1 cellular context compared by ENCODE assay signal in genomic region chr1:28737245-28738137, GRCh38.
TF ChIP-seq lines count a peak whose summit lies in the region.

No MANE protein-coding gene starts in this region.

TF ChIP-seq in HepG2, 621 proteins besides CTCF, POLR2A, EP300 and RAD21 (continued from another document and continues in another):
- TF ChIP-seq MTERF4 (CRISPR knock-in tag; IDR thresholded peaks at IDR 0.05) = no peak
- no peak for TF ChIP-seq ZNF317 (CRISPR knock-in tag; IDR thresholded peaks at IDR 0.05)
- no peak for TF ChIP-seq TBX2 (CRISPR knock-in tag; IDR thresholded peaks at IDR 0.05; ENCODE audit: borderline replicate concordance)
- TF ChIP-seq TRIM22 (IDR thresholded peaks at IDR 0.05) = no peak
- no peak for TF ChIP-seq ZNF557 (CRISPR knock-in tag; IDR thresholded peaks at IDR 0.05)
- TF ChIP-seq PBX2 (CRISPR knock-in tag; IDR thresholded peaks at IDR 0.05) = no peak
- no peak for TF ChIP-seq ZSCAN25 (CRISPR knock-in tag; IDR thresholded peaks at IDR 0.05)
- TF ChIP-seq ZNF17 (CRISPR knock-in tag; IDR thresholded peaks at IDR 0.05) = no peak
- no peak for TF ChIP-seq TEAD3 (CRISPR knock-in tag; optimal IDR thresholded peaks at IDR 0.05; ENCODE audit: borderline replicate concordance)
- no peak; the same call in 1 of the 2 replicates for TF ChIP-seq YEATS4 (CRISPR knock-in tag; IDR thresholded peaks at IDR 0.05; ENCODE audit: borderline replicate concordance)
- TF ChIP-seq ZNF24 (IDR thresholded peaks at IDR 0.05) = no peak
- TF ChIP-seq POLR2AphosphoS2 (IDR thresholded peaks at IDR 0.05; ENCODE audit: low read depth, low read length) = no peak
- no peak for TF ChIP-seq ZNF136 (CRISPR knock-in tag; IDR thresholded peaks at IDR 0.05; ENCODE audit: low read depth)
- TF ChIP-seq NCOA2 (CRISPR knock-in tag; IDR thresholded peaks at IDR 0.05) = no peak
- TF ChIP-seq HDAC6 (IDR thresholded peaks at IDR 0.05; ENCODE audit: low read depth, low read length) = no peak
- TF ChIP-seq KDM2A (CRISPR knock-in tag; IDR thresholded peaks at IDR 0.05; ENCODE audit: borderline replicate concordance, low read depth) = no peak
- no peak for TF ChIP-seq BRF2 (CRISPR knock-in tag; IDR thresholded peaks at IDR 0.05)
- TF ChIP-seq ETV5 (CRISPR knock-in tag; IDR thresholded peaks at IDR 0.05; ENCODE audit: borderline replicate concordance) = no peak
- no peak; the same call in 1 of the 2 replicates for TF ChIP-seq ZNF263 (CRISPR knock-in tag; IDR thresholded peaks at IDR 0.05)
- TF ChIP-seq HNF4A (CRISPR knock-in tag; IDR thresholded peaks at IDR 0.05) = no peak
- TF ChIP-seq, protein P1, sequence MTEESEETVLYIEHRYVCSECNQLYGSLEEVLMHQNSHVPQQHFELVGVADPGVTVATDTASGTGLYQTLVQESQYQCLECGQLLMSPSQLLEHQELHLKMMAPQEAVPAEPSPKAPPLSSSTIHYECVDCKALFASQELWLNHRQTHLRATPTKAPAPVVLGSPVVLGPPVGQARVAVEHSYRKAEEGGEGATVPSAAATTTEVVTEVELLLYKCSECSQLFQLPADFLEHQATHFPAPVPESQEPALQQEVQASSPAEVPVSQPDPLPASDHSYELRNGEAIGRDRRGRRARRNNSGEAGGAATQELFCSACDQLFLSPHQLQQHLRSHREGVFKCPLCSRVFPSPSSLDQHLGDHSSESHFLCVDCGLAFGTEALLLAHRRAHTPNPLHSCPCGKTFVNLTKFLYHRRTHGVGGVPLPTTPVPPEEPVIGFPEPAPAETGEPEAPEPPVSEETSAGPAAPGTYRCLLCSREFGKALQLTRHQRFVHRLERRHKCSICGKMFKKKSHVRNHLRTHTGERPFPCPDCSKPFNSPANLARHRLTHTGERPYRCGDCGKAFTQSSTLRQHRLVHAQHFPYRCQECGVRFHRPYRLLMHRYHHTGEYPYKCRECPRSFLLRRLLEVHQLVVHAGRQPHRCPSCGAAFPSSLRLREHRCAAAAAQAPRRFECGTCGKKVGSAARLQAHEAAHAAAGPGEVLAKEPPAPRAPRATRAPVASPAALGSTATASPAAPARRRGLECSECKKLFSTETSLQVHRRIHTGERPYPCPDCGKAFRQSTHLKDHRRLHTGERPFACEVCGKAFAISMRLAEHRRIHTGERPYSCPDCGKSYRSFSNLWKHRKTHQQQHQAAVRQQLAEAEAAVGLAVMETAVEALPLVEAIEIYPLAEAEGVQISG (CRISPR knock-in tag; IDR thresholded peaks at IDR 0.05) = no peak
- TF ChIP-seq, protein P2, sequence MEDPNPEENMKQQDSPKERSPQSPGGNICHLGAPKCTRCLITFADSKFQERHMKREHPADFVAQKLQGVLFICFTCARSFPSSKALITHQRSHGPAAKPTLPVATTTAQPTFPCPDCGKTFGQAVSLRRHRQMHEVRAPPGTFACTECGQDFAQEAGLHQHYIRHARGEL (CRISPR knock-in tag; IDR thresholded peaks at IDR 0.05) = no peak
- no peak for TF ChIP-seq ZNF607 (CRISPR knock-in tag; IDR thresholded peaks at IDR 0.05; ENCODE audit: borderline replicate concordance)
- no peak for TF ChIP-seq ZNF878 (CRISPR knock-in tag; IDR thresholded peaks at IDR 0.05)
- no peak for TF ChIP-seq ZNF354B (CRISPR knock-in tag; IDR thresholded peaks at IDR 0.05)
- TF ChIP-seq NR3C1 (CRISPR knock-in tag; IDR thresholded peaks at IDR 0.05) = no peak
- TF ChIP-seq RNF2 (conservative IDR thresholded peaks at IDR 0.05; ENCODE audit: low read depth) = no peak
- TF ChIP-seq WIZ (CRISPR knock-in tag; IDR thresholded peaks at IDR 0.05) = peak; percentile 9; the same call in 1 of the 2 replicates
- TF ChIP-seq ZNF274 (CRISPR knock-in tag; IDR thresholded peaks at IDR 0.05) = no peak
- TF ChIP-seq, protein P3, sequence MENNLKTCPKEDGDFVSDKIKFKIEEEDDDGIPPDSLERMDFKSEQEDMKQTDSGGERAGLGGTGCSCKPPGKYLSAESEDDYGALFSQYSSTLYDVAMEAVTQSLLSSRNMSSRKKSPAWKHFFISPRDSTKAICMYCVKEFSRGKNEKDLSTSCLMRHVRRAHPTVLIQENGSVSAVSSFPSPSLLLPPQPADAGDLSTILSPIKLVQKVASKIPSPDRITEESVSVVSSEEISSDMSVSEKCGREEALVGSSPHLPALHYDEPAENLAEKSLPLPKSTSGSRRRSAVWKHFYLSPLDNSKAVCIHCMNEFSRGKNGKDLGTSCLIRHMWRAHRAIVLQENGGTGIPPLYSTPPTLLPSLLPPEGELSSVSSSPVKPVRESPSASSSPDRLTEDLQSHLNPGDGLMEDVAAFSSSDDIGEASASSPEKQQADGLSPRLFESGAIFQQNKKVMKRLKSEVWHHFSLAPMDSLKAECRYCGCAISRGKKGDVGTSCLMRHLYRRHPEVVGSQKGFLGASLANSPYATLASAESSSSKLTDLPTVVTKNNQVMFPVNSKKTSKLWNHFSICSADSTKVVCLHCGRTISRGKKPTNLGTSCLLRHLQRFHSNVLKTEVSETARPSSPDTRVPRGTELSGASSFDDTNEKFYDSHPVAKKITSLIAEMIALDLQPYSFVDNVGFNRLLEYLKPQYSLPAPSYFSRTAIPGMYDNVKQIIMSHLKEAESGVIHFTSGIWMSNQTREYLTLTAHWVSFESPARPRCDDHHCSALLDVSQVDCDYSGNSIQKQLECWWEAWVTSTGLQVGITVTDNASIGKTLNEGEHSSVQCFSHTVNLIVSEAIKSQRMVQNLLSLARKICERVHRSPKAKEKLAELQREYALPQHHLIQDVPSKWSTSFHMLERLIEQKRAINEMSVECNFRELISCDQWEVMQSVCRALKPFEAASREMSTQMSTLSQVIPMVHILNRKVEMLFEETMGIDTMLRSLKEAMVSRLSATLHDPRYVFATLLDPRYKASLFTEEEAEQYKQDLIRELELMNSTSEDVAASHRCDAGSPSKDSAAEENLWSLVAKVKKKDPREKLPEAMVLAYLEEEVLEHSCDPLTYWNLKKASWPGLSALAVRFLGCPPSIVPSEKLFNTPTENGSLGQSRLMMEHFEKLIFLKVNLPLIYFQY (CRISPR knock-in tag; IDR thresholded peaks at IDR 0.05; ENCODE audit: borderline replicate concordance) = no peak
- TF ChIP-seq KDM4B (CRISPR knock-in tag; IDR thresholded peaks at IDR 0.05) = no peak
- TF ChIP-seq, protein P4, sequence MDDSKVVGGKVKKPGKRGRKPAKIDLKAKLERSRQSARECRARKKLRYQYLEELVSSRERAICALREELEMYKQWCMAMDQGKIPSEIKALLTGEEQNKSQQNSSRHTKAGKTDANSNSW (CRISPR knock-in tag; IDR thresholded peaks at IDR 0.05; ENCODE audit: borderline replicate concordance) = no peak
- TF ChIP-seq GLI4 (CRISPR knock-in tag; IDR thresholded peaks at IDR 0.05; ENCODE audit: borderline replicate concordance) = 0 out of 2 replicates have a peak, but pooled peaks have one; percentile 23
- no peak for TF ChIP-seq SP1 (IDR thresholded peaks at IDR 0.05)
- no peak for TF ChIP-seq SP1 (CRISPR knock-in tag; IDR thresholded peaks at IDR 0.05)
- TF ChIP-seq RORA (CRISPR knock-in tag; IDR thresholded peaks at IDR 0.05) = no peak
- TF ChIP-seq, protein P5, sequence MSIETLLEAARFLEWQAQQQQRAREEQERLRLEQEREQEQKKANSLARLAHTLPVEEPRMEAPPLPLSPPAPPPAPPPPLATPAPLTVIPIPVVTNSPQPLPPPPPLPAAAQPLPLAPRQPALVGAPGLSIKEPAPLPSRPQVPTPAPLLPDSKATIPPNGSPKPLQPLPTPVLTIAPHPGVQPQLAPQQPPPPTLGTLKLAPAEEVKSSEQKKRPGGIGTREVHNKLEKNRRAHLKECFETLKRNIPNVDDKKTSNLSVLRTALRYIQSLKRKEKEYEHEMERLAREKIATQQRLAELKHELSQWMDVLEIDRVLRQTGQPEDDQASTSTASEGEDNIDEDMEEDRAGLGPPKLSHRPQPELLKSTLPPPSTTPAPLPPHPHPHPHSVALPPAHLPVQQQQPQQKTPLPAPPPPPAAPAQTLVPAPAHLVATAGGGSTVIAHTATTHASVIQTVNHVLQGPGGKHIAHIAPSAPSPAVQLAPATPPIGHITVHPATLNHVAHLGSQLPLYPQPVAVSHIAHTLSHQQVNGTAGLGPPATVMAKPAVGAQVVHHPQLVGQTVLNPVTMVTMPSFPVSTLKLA (IDR thresholded peaks at IDR 0.05) = no peak
- TF ChIP-seq ZNF296 (CRISPR knock-in tag; conservative IDR thresholded peaks at IDR 0.05) = no peak
- TF ChIP-seq U2AF1 (optimal IDR thresholded peaks at IDR 0.05; ENCODE audit: low read depth, low read length) = no peak
- no peak for TF ChIP-seq MBNL3 (CRISPR knock-in tag; conservative IDR thresholded peaks at IDR 0.05)
- TF ChIP-seq ZNF749 (CRISPR knock-in tag; IDR thresholded peaks at IDR 0.05; ENCODE audit: borderline replicate concordance) = no peak
- no peak for TF ChIP-seq MTA1 (CRISPR knock-in tag; IDR thresholded peaks at IDR 0.05; ENCODE audit: borderline replicate concordance)
- peak; percentile 90 for TF ChIP-seq AGO2 (optimal IDR thresholded peaks at IDR 0.05; ENCODE audit: low read depth, low read length)
- TF ChIP-seq RARA (CRISPR knock-in tag; IDR thresholded peaks at IDR 0.05) = peak; percentile 7; the same call in 1 of the 2 replicates
- TF ChIP-seq ZNF501 (CRISPR knock-in tag; IDR thresholded peaks at IDR 0.05) = no peak; the same call in 1 of the 2 replicates
- TF ChIP-seq ZNF264 (CRISPR knock-in tag; IDR thresholded peaks at IDR 0.05) = no peak
- TF ChIP-seq, protein P6, sequence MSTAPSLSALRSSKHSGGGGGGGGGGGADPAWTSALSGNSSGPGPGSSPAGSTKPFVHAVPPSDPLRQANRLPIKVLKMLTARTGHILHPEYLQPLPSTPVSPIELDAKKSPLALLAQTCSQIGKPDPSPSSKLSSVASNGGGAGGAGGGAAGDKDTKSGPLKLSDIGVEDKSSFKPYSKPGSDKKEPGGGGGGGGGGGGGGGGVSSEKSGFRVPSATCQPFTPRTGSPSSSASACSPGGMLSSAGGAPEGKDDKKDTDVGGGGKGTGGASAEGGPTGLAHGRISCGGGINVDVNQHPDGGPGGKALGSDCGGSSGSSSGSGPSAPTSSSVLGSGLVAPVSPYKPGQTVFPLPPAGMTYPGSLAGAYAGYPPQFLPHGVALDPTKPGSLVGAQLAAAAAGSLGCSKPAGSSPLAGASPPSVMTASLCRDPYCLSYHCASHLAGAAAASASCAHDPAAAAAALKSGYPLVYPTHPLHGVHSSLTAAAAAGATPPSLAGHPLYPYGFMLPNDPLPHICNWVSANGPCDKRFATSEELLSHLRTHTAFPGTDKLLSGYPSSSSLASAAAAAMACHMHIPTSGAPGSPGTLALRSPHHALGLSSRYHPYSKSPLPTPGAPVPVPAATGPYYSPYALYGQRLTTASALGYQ (CRISPR knock-in tag; IDR thresholded peaks at IDR 0.05) = no peak
- no peak for TF ChIP-seq MEF2D (CRISPR knock-in tag; IDR thresholded peaks at IDR 0.05)
- TF ChIP-seq HIC2 (CRISPR knock-in tag; IDR thresholded peaks at IDR 0.05; ENCODE audit: low read depth) = no peak
- no peak for TF ChIP-seq MAFF (IDR thresholded peaks at IDR 0.05; ENCODE audit: low read depth, low read length)
- TF ChIP-seq TCF7L2 (IDR thresholded peaks at IDR 0.05; ENCODE audit: low read depth, low read length) = no peak
- TF ChIP-seq THYN1 (CRISPR knock-in tag; IDR thresholded peaks at IDR 0.05; ENCODE audit: borderline replicate concordance, low read depth) = no peak
- TF ChIP-seq HDAC1 (CRISPR knock-in tag; IDR thresholded peaks at IDR 0.05) = peak; percentile 35; the same call in 1 of the 2 replicates
